In the genomic region with DNA sequence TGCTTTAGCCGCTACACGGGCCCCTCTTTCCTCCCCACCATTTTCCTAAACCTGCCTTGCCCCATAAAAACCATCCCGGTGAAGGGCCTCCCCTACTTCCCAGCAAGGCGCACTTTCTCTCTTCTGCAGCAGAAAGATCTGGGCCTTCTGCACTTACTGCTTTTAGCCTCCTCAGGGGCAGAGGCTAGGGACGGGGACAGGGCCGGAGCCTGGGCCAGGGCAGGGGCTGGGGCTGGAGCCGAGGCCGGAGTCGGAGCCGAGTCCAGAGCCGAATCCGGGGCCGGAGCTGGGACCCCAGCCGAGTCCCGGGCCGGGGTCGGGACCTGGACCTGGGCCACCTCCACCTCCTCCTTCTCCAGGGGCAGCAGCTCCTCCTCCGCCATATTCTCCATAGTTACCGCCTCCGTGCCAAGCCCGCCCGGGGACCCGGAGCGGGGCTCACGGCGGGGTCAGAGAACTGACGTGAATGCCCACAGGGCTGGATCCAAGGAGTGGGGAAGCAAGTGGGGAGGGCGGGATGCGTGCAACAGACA, we compare ENCODE assay signal across 8 cellular contexts. TPM values are rescaled to one million over a fixed set of nuclear protein-coding genes. Genes with fewer than 3 reads are reported as not detected.
DNase-seq lines count a peak whose midpoint lies in the region; ATAC-seq and TF ChIP-seq lines count a peak whose summit lies in the region.

No MANE protein-coding gene starts in this region.

- peak overlapping the region; percentile 91 to 99 (median 96) for H3K27ac ChIP-seq in BLaER1 treated with 17β-estradiol and CSF1 and Interleukin-3, amounts not matched to agents 10 nM and 100 nM
- peak overlapping the region; percentile 89 for H3K27ac ChIP-seq in SJCRH30

- H4K20me1 ChIP-seq in BLaER1 treated with 17β-estradiol and CSF1 and Interleukin-3, amounts not matched to agents 10 nM and 100 nM = no peaks in the 10 kb centered on the region; a peak in 1 of 22 replicates

- peaks cover 0 to 5% (median 0%) of the 10 kb centered on the region in 3 donors for H3K36me3 Mint-ChIP-seq in naive thymus-derived CD8-positive, alpha-beta T cell

- H3K4me2 ChIP-seq in BLaER1 treated with 17β-estradiol and CSF1 and Interleukin-3, amounts not matched to agents 10 nM and 100 nM = peak overlapping the region; percentile 72 to 98 (median 88)

- ATAC-seq in GM18907 (IDR thresholded peaks at IDR 0.05; ENCODE audit: unreplicated experiment) = peak; percentile 38
- ATAC-seq in HG03103 (IDR thresholded peaks at IDR 0.05; ENCODE audit: low read depth, unreplicated experiment) = peak; percentile 28
- ATAC-seq in naive thymus-derived CD8-positive, alpha-beta T cell = peak; percentile 43 to 44

- peak overlapping the region; percentile 94 to 99 (median 98) for H3K27ac Mint-ChIP-seq in naive thymus-derived CD8-positive, alpha-beta T cell

- H3K4me3 ChIP-seq in BLaER1 treated with 17β-estradiol and CSF1 and Interleukin-3, amounts not matched to agents 10 nM and 100 nM = peak overlapping the region; percentile 72 to 96 (median 84)
- H3K4me3 ChIP-seq in SJCRH30 = peak overlapping the region; percentile 89
- H3K4me3 ChIP-seq in epithelial cell of esophagus (ENCODE audit: low read length) = peak overlapping the region; percentile 94

- H3K27me3 ChIP-seq in BLaER1 treated with 17β-estradiol and CSF1 and Interleukin-3, amounts not matched to agents 10 nM and 100 nM = no peaks in the 10 kb centered on the region
- no peaks in the 10 kb centered on the region for H3K27me3 ChIP-seq in SJCRH30

- POLR2A ChIA-PET in naive thymus-derived CD8-positive, alpha-beta T cell (lab: Charles Lee) = interaction anchor here (0.8 to 4.0 kb wide), 8 partner anchors 10 to 1219 kb away, joined by 3 to 39 read pairs (median 10); a partner anchor contains a TSS

- H3K4me3 Mint-ChIP-seq in naive thymus-derived CD8-positive, alpha-beta T cell = peak overlapping the region; percentile 90 to 99 (median 98)

- H3K9me3 ChIP-seq in BLaER1 treated with 17β-estradiol and CSF1 and Interleukin-3, amounts not matched to agents 10 nM and 100 nM (replicated peaks in 1 of 11) = no peaks in the 10 kb centered on the region
- H3K9me3 ChIP-seq in SJCRH30 (replicated peaks) = no peaks in the 10 kb centered on the region

- H3K9me3 Mint-ChIP-seq in naive thymus-derived CD8-positive, alpha-beta T cell = no peaks in the 10 kb centered on the region

- peaks cover 0 to 12% (median 2%) of the 10 kb centered on the region in 11 experiments; a peak in 9 of 22 replicates for H3K36me3 ChIP-seq in BLaER1 treated with 17β-estradiol and CSF1 and Interleukin-3, amounts not matched to agents 10 nM and 100 nM
- no peaks in the 10 kb centered on the region for H3K36me3 ChIP-seq in SJCRH30

- H3K4me1 ChIP-seq in BLaER1 treated with 17β-estradiol and CSF1 and Interleukin-3, amounts not matched to agents 10 nM and 100 nM = peaks cover 24 to 62% (median 34%) of the 10 kb centered on the region in 10 experiments
- no peaks in the 10 kb centered on the region; the same call in 1 of the 2 replicates for H3K4me1 ChIP-seq in SJCRH30

- peak overlapping the region; percentile 92 to 98 (median 96) for H3K9ac ChIP-seq in BLaER1 treated with 17β-estradiol and CSF1 and Interleukin-3, amounts not matched to agents 10 nM and 100 nM

- no peak for TF ChIP-seq CTCF in epithelial cell of esophagus (IDR thresholded peaks at IDR 0.05; ENCODE audit: insufficient read depth, low read depth, low read length, missing control alignments)
- TF ChIP-seq CTCF in GM10266 (IDR thresholded peaks at IDR 0.05; ENCODE audit: control insufficient read depth, insufficient read depth, low read depth, missing control alignments) = no peak

- DNase-seq in SJCRH30 = peak; percentile 12 to 46
- peak; percentile 16 for DNase-seq in epithelial cell of esophagus (ENCODE audit: low read depth)
- DNase-seq in naive thymus-derived CD8-positive, alpha-beta T cell = peak in 4 of 10 donors; percentile 9 to 63 (median 21)
- no peak for DNase-seq in NCI-H2107 treated with DMSO at 0.1 percent for 48 hours (lab: John Stamatoyannopoulos, UW; ENCODE audit: unreplicated experiment)
- no peak for DNase-seq in GM10266 (ENCODE audit: extremely low spot score)

- H3K4me1 Mint-ChIP-seq in naive thymus-derived CD8-positive, alpha-beta T cell = peaks cover 22 to 53% (median 43%) of the 10 kb centered on the region in 4 donors

- no peaks in the 10 kb centered on the region for H3K27me3 Mint-ChIP-seq in naive thymus-derived CD8-positive, alpha-beta T cell

RNA-seq across cellular contexts. Expression of a gene that starts 0.4 kb away (rescaled TPM):
- 21.7 and 25.6 TPM in 2 replicates for total RNA-seq in SJCRH30 (2014; rRNA removed; shearing (Covaris generic))
- 10 to 100 TPM; 20.9 to 26.8 TPM for total RNA-seq in naive thymus-derived CD8-positive, alpha-beta T cell
- 10 to 100 TPM; 10.8 to 17.4 (median 14.1) TPM for polyA plus RNA-seq in naive thymus-derived CD8-positive, alpha-beta T cell

RNA-seq across cellular contexts. Expression of a gene that starts 0.6 kb away (rescaled TPM):
- 4.3 and 5.0 TPM in 2 replicates for total RNA-seq in SJCRH30 (2014; rRNA removed; shearing (Covaris generic))
- total RNA-seq in naive thymus-derived CD8-positive, alpha-beta T cell = 10 to 100 TPM in 1 of 2 experiments, 1 to 10 TPM in 1; 9.5 to 10.4 TPM
- 1 to 10 TPM; 3.3 to 6.5 (median 4.2) TPM for polyA plus RNA-seq in naive thymus-derived CD8-positive, alpha-beta T cell

Comparison
In these comparisons a context has a peak if more than half of its experiments do, and no peak if none do; other contexts are left out.
1. DNase-seq: peak in SJCRH30 (2 of 2) and epithelial cell of esophagus (single experiment); none in NCI-H2107 treated with DMSO at 0.1 percent for 48 hours (single experiment) and GM10266 (single experiment).
2. Peak in every context shown above with its lines, with median percentiles within 50 percentile points of each other: H3K4me3 ChIP-seq and ATAC-seq.